Comparison of ENCODE assay signal across 8 cellular contexts in genomic region chr1:160260436-160261382, GRCh38. TPM values are rescaled to one million over a fixed set of nuclear protein-coding genes. Genes with fewer than 3 reads are reported as not detected.
DNase-seq lines count a peak whose midpoint lies in the region; ATAC-seq, FAIRE-seq and TF ChIP-seq lines count a peak whose summit lies in the region.

No MANE protein-coding gene starts in this region.

- H3K36me3 ChIP-seq in liver (ENCODE audit: control insufficient read depth in 4 of 4, insufficient read depth in 3 of 4, low read depth in 1 of 4, low read length in 3 of 4), result peaks cover 0 to 4% (median 0%) of the 10 kb centered on the region in 4 donors

- no peaks in the 10 kb centered on the region for H3K9me3 Mint-ChIP-seq in type B pancreatic cell

- WGBS in liver, result 48% methylated on average over 6 of the region's 6 CpGs

- peaks cover 6% of the 10 kb centered on the region for H3K27me3 Mint-ChIP-seq in type B pancreatic cell

- peak overlapping the region; percentile 97 for H3K27ac Mint-ChIP-seq in type B pancreatic cell

- no peak for TF ChIP-seq CTCF in astrocyte of the spinal cord (IDR thresholded peaks at IDR 0.05; ENCODE audit: low read depth, low read length)
- no peak for TF ChIP-seq CTCF in liver (IDR thresholded peaks at IDR 0.05; ENCODE audit: low read depth, low read length, missing input control)
- no peak for TF ChIP-seq CTCF in type B pancreatic cell (conservative IDR thresholded peaks at IDR 0.05)
- no peak for TF ChIP-seq CTCF in D721Med (IDR thresholded peaks at IDR 0.05; ENCODE audit: insufficient read depth, missing control alignments)

- H3K27me3 ChIP-seq in liver (ENCODE audit: control insufficient read depth in 4 of 4, insufficient read depth in 4 of 4, low read length in 3 of 4), result no peaks in the 10 kb centered on the region

- H3K9ac ChIP-seq in liver (ENCODE audit: low read depth in 1 of 2, low read length in 2 of 2), result peak overlapping the region; percentile 72 to 81

- peak overlapping the region; percentile 99 for H3K4me3 Mint-ChIP-seq in type B pancreatic cell

- no peaks in the 10 kb centered on the region for H3K9me3 ChIP-seq in liver (ENCODE audit: control insufficient read depth in 4 of 4, low read length in 3 of 4)

- DNase-seq in NCI-H1092 treated with DMSO at 0.1 percent for 48 hours (lab: John Stamatoyannopoulos, UW) (peak; percentile 15), NCI-H1092 (lab: John Stamatoyannopoulos, UW) (no peak), NAMALWA (ENCODE audit: low spot score) (peak; percentile 43), astrocyte of the spinal cord (ENCODE audit: low read depth, low spot score) (peak; percentile 91), type B pancreatic cell (ENCODE audit: extremely low spot score, unreplicated experiment) (no peak), D721Med (ENCODE audit: insufficient read length, low spot score) (no peak)

- H3K36me3 Mint-ChIP-seq in type B pancreatic cell, result peaks cover 7% of the 10 kb centered on the region

- peak overlapping the region; percentile 97 to 98 for H3K27ac ChIP-seq in liver (ENCODE audit: low read depth in 1 of 2, low read length in 2 of 2)

- in situ Hi-C loops in astrocyte of the spinal cord (cut with HindIII; ENCODE audit: low sequenced_read_pairs), result no loop called here

- peaks cover 16 to 81% (median 57%) of the 10 kb centered on the region in 4 donors for H3K4me1 ChIP-seq in liver (ENCODE audit: control insufficient read depth in 4 of 4, insufficient read depth in 4 of 4, low read length in 3 of 4)

- H3K4me3 ChIP-seq in astrocyte of the spinal cord (ENCODE audit: low read depth, low read length) (peak overlapping the region; percentile 100), liver (ENCODE audit: low read depth in 1 of 3, low read length in 3 of 3) (peak overlapping the region; percentile 29 to 84 (median 68))

- no peak for ATAC-seq in GM21447 (IDR thresholded peaks at IDR 0.05; ENCODE audit: unreplicated experiment)

- peaks cover 27% of the 10 kb centered on the region for H3K4me1 Mint-ChIP-seq in type B pancreatic cell (ENCODE audit: unreplicated experiment)

- no peak for FAIRE-seq in D721Med (lab: Jason Lieb, UNC)

- no peak for TF ChIP-seq RAD21 in liver (IDR thresholded peaks at IDR 0.05)

TF ChIP-seq in liver, 16 proteins besides CTCF, POLR2A, EP300 and RAD21:
- TF ChIP-seq TAF1 (conservative IDR thresholded peaks at IDR 0.05) (peak; percentile 16), HNF4A (conservative IDR thresholded peaks at IDR 0.05) (no peak), REST (IDR thresholded peaks at IDR 0.05) (peak; percentile 12)

RNA-seq across cellular contexts. Expression of gene DCAF8, which starts 1.6 kb away (rescaled TPM):
- 100 to 1,000 TPM in 1 of 2 donors, 10 to 100 TPM in 1; 80.3 to 199 TPM for total RNA-seq in liver
- polyA plus RNA-seq in liver, result 100 to 1,000 TPM in 1 of 2 donors, 10 to 100 TPM in 1; 84.5 to 120 TPM
- 127 and 154 TPM in 2 replicates for total RNA-seq in type B pancreatic cell (ENCODE audit: low replicate concordance)

RNA-seq across cellular contexts. Expression of gene PEX19, which starts 24.2 kb away (rescaled TPM):
- total RNA-seq in liver, result 10 to 100 TPM; 24.8 to 73.9 TPM
- polyA plus RNA-seq in liver, result 10 to 100 TPM; 33.3 to 54.1 TPM
- 50.4 and 66.9 TPM in 2 replicates for total RNA-seq in type B pancreatic cell (ENCODE audit: low replicate concordance)

RNA-seq across cellular contexts. Expression of gene PEA15, which starts 55.5 kb away (rescaled TPM):
- total RNA-seq in liver (10 to 100 TPM; 10.3 to 11.9 TPM), type B pancreatic cell (ENCODE audit: low replicate concordance) (67.7 and 72.8 TPM in 2 replicates)
- 10 to 100 TPM in 1 of 2 donors, 1 to 10 TPM in 1; 8.1 to 44.5 TPM for polyA plus RNA-seq in liver

Comparison
In these comparisons a context has a peak if more than half of its experiments do, and no peak if none do; other contexts are left out.
1. DNase-seq: peak in NCI-H1092 treated with DMSO at 0.1 percent for 48 hours (single experiment), NAMALWA (single experiment) and astrocyte of the spinal cord (single experiment); none in NCI-H1092 (single experiment), type B pancreatic cell (single experiment) and D721Med (single experiment).